ENCODE assay signal across 8 cellular contexts in genomic region chr2:128736689-128737545, GRCh38.
DNase-seq lines count a peak whose midpoint lies in the region; ATAC-seq and TF ChIP-seq lines count a peak whose summit lies in the region.

No MANE protein-coding gene starts in this region.

- TF ChIP-seq POLR2A in Peyer's patch (IDR thresholded peaks at IDR 0.05): no peak
- TF ChIP-seq POLR2A in tibial nerve (IDR thresholded peaks at IDR 0.05): no peak

- 36% methylated on average over 41 to 71 of the region's 71 CpGs for WGBS in tibial nerve, 2 donors

- TF ChIP-seq EP300 in tibial nerve (IDR thresholded peaks at IDR 0.05): no peak

- peaks cover 5% of the 10 kb centered on the region for H3K4me1 Mint-ChIP-seq in activated naive CD4-positive, alpha-beta T cell treated with anti-CD3 and anti-CD28 coated beads for 36 hours (ENCODE audit: low read depth)
- H3K4me1 Mint-ChIP-seq in osteocyte (ENCODE audit: unreplicated experiment): peaks cover 54% of the 10 kb centered on the region

- in situ Hi-C loops in GM13977 (cut with MboI; ENCODE audit: low pct_unique_long_range_greater_than_20kb, low sequenced_read_pairs, unreplicated experiment): loop anchor here (25.0 kb wide), 1 partner anchor 1125 kb away; no protein-coding TSS in a partner anchor

- CTCF ChIA-PET in activated naive CD4-positive, alpha-beta T cell treated with anti-CD3 and anti-CD28 coated beads for 36 hours (lab: Charles Lee): interaction anchor here (0.8 to 1.1 kb wide), 4 partner anchors 9 to 407 kb away, joined by 3 to 5 read pairs (median 3); no protein-coding TSS in a partner anchor

- H3K4me3 ChIP-seq in ACC112 (ENCODE audit: low read depth, low read length): peak overlapping the region; percentile 7; the same call in 1 of the 2 replicates
- peak overlapping the region; percentile 15 to 43 (median 34) for H3K4me3 ChIP-seq in Peyer's patch
- H3K4me3 ChIP-seq in tibial nerve: peak overlapping the region; percentile 24 to 49 (median 32)

- H3K9me3 ChIP-seq in Peyer's patch (no peaks in the 10 kb centered on the region), tibial nerve (no peaks in the 10 kb centered on the region)

- no peak overlapping the region for H3K27ac Mint-ChIP-seq in activated naive CD4-positive, alpha-beta T cell treated with anti-CD3 and anti-CD28 coated beads for 36 hours
- H3K27ac Mint-ChIP-seq in osteocyte (ENCODE audit: unreplicated experiment): no peak overlapping the region

- no peaks in the 10 kb centered on the region for H3K36me3 Mint-ChIP-seq in activated naive CD4-positive, alpha-beta T cell treated with anti-CD3 and anti-CD28 coated beads for 36 hours (ENCODE audit: low read depth)
- no peaks in the 10 kb centered on the region for H3K36me3 Mint-ChIP-seq in osteocyte (ENCODE audit: unreplicated experiment)

- H3K27ac ChIP-seq in ACC112 (ENCODE audit: low read depth, low read length) (no peak overlapping the region), Peyer's patch (no peak overlapping the region), tibial nerve (peak overlapping the region in 1 of 4 donors; percentile 47)

- H3K4me3 Mint-ChIP-seq in activated naive CD4-positive, alpha-beta T cell treated with anti-CD3 and anti-CD28 coated beads for 36 hours: no peak overlapping the region
- peak overlapping the region; percentile 19 for H3K4me3 Mint-ChIP-seq in osteocyte (ENCODE audit: unreplicated experiment)

- no peaks in the 10 kb centered on the region for H3K9me3 Mint-ChIP-seq in activated naive CD4-positive, alpha-beta T cell treated with anti-CD3 and anti-CD28 coated beads for 36 hours
- no peaks in the 10 kb centered on the region for H3K9me3 Mint-ChIP-seq in osteocyte (ENCODE audit: unreplicated experiment)

- peak; percentile 99 for TF ChIP-seq CTCF in GM13977 (IDR thresholded peaks at IDR 0.05; ENCODE audit: extremely low read depth, insufficient read depth, missing control alignments)
- peak; percentile 59 to 89 (median 75) for TF ChIP-seq CTCF in Peyer's patch (IDR thresholded peaks at IDR 0.05)
- peak; percentile 98 for TF ChIP-seq CTCF in osteocyte (IDR thresholded peaks at IDR 0.05)
- TF ChIP-seq CTCF in tibial nerve (IDR thresholded peaks at IDR 0.05): peak; percentile 89 to 99 (median 97)

- peaks cover 5% of the 10 kb centered on the region; the same call in 1 of the 2 replicates for H3K27me3 ChIP-seq in ACC112 (ENCODE audit: insufficient read depth, low read length)
- no peaks in the 10 kb centered on the region for H3K27me3 ChIP-seq in Peyer's patch
- H3K27me3 ChIP-seq in tibial nerve: no peaks in the 10 kb centered on the region

- no peaks in the 10 kb centered on the region for H3K36me3 ChIP-seq in ACC112 (ENCODE audit: insufficient read depth, low read length)
- no peaks in the 10 kb centered on the region for H3K36me3 ChIP-seq in Peyer's patch
- no peaks in the 10 kb centered on the region for H3K36me3 ChIP-seq in tibial nerve

- peak; percentile 90 for DNase-seq in GM13977 (ENCODE audit: low spot score)
- DNase-seq in Peyer's patch: peak; percentile 54 to 81 (median 73)
- peak; percentile 70 for DNase-seq in activated naive CD4-positive, alpha-beta T cell treated with anti-CD3 and anti-CD28 coated beads for 36 hours
- DNase-seq in glomerular visceral epithelial cell (ENCODE audit: extremely low spot score): peak; percentile 17
- DNase-seq in osteocyte (ENCODE audit: extremely low spot score, unreplicated experiment): peak; percentile 90
- DNase-seq in tibial nerve (ENCODE audit: low spot score in 2 of 2): peak; percentile 64 to 77

- H3K27me3 Mint-ChIP-seq in activated naive CD4-positive, alpha-beta T cell treated with anti-CD3 and anti-CD28 coated beads for 36 hours (ENCODE audit: low read depth): peaks cover 20% of the 10 kb centered on the region
- no peaks in the 10 kb centered on the region for H3K27me3 Mint-ChIP-seq in osteocyte (ENCODE audit: unreplicated experiment)

- no peaks in the 10 kb centered on the region for H3K79me2 ChIP-seq in ACC112 (ENCODE audit: control insufficient read depth, insufficient read depth, low read length, unreplicated experiment)

- peak; percentile 47 for ATAC-seq in HG03442 (IDR thresholded peaks at IDR 0.05; ENCODE audit: unreplicated experiment)

- H3K4me1 ChIP-seq in ACC112 (ENCODE audit: control insufficient read depth, insufficient read depth, low read length, unreplicated experiment): peaks cover 38% of the 10 kb centered on the region
- H3K4me1 ChIP-seq in Peyer's patch: peaks cover 0 to 11% (median 0%) of the 10 kb centered on the region in 4 donors
- peaks cover 0 to 31% (median 21%) of the 10 kb centered on the region in 4 donors for H3K4me1 ChIP-seq in tibial nerve

- intact Hi-C loops in activated naive CD4-positive, alpha-beta T cell treated with anti-CD3 and anti-CD28 coated beads for 36 hours (cut with micrococcal nuclease): loop anchor here (1.0 to 10.0 kb wide), 5 partner anchors 202 to 1185 kb away; no protein-coding TSS in a partner anchor

- H2AFZ ChIP-seq in ACC112 (ENCODE audit: low read length, unreplicated experiment): peak overlapping the region; percentile 1

Comparison
In these comparisons a context has a peak if more than half of its experiments do, and no peak if none do; other contexts are left out.
1. DNase-seq: peak in every context shown above with its lines; median percentile 90 in GM13977; 90 in osteocyte; 73 in Peyer's patch; 70 in tibial nerve; 70 in activated naive CD4-positive, alpha-beta T cell treated with anti-CD3 and anti-CD28 coated beads for 36 hours; 17 in glomerular visceral epithelial cell.